ENCODE assay signal across 21 cellular contexts in genomic region chr4:53489279-53489889, GRCh38.
DNase-seq lines count a peak whose midpoint lies in the region; ATAC-seq, FAIRE-seq and TF ChIP-seq lines count a peak whose summit lies in the region.
"Had no signal": no experiment of that assay in that cellular context is flagged by ENCODE, and none has a peak within 500 bp of the region (broad histone marks: within the 10 kb centered on the region; RNA-seq: fewer than 3 reads in every experiment).

No MANE protein-coding gene starts in this region.

- no peak for FAIRE-seq in H54 (lab: Jason Lieb, UNC)

- DNase-seq in HCEC 1CT (peak; percentile 61), RWPE1 (ENCODE audit: low spot score) (peak; percentile 15), osteoblast (ENCODE audit: insufficient read length, low spot score, missing footprints) (no peak), 8988T (no peak), H54 (ENCODE audit: insufficient read length, low spot score) (no peak), NCI-H187 treated with DMSO at 0.1 percent for 48 hours (lab: John Stamatoyannopoulos, UW) (no peak)
- DNase-seq: activated CD4-positive, alpha-beta T cell treated with anti-CD3 and anti-CD28 coated beads for 4 hours; activated naive CD4-positive, alpha-beta T cell treated with anti-CD3 and anti-CD28 coated beads, Interleukin-2, amount 50 U/mL, for 16 hours; DMS53; effector memory CD8-positive, alpha-beta T cell; glutamatergic neuron; islet precursor cell; MM.1S; retina; SIG-M5; T-helper 9 cell; testis had no signal

- H3K79me2 ChIP-seq in osteoblast (ENCODE audit: insufficient read depth, low read length) = no peaks in the 10 kb centered on the region

- no peaks in the 10 kb centered on the region for H3K36me3 ChIP-seq in osteoblast (ENCODE audit: insufficient read depth, low read length)
- H3K36me3 ChIP-seq: cardiac muscle cell, neural progenitor cell had no signal

- peak; percentile 62 for ATAC-seq in esophagus mucosa
- no peak for ATAC-seq in HG03442 (IDR thresholded peaks at IDR 0.05; ENCODE audit: unreplicated experiment)
- ATAC-seq: effector memory CD8-positive, alpha-beta T cell had no signal

- no peaks in the 10 kb centered on the region for H4K20me1 ChIP-seq in osteoblast (ENCODE audit: insufficient read depth, low read length)

- TF ChIP-seq POLR2A in H54 (IDR thresholded peaks at IDR 0.05; ENCODE audit: low read depth, low read length) = no peak

- CTCF ChIA-PET in RWPE1 (lab: Yijun Ruan, JAX) = interaction anchor here (1.2 kb wide), 1 partner anchor 744 kb away, joined by 3 read pairs; no protein-coding TSS in a partner anchor

- POLR2A ChIA-PET in RWPE1 (lab: Yijun Ruan, JAX; ENCODE audit: low non-redundant PET) = no interaction called here

- H3K27me3 ChIP-seq in osteoblast (ENCODE audit: insufficient read depth, low read length) = no peaks in the 10 kb centered on the region
- H3K27me3 ChIP-seq: cardiac muscle cell, neural progenitor cell, testis had no signal

- H3K9me3 ChIP-seq in osteoblast (ENCODE audit: low read depth, low read length) = no peaks in the 10 kb centered on the region
- H3K9me3 ChIP-seq: testis had no signal

- TF ChIP-seq CTCF in RWPE1 (conservative IDR thresholded peaks at IDR 0.05; ENCODE audit: low read depth) (no peak), osteoblast (IDR thresholded peaks at IDR 0.05; ENCODE audit: extremely low read depth, low read depth, low read length) (no peak)

- peaks cover 30% of the 10 kb centered on the region for H3K4me1 ChIP-seq in osteoblast (ENCODE audit: insufficient read depth, low read length)
- H3K4me1 ChIP-seq: neural progenitor cell had no signal

- H3K27ac ChIP-seq in RWPE1 (no peak overlapping the region), osteoblast (ENCODE audit: low read depth, low read length) (peak overlapping the region; percentile 74)
- H3K27ac ChIP-seq: cardiac muscle cell, neural progenitor cell, testis had no signal

- no peak overlapping the region for H2AFZ ChIP-seq in osteoblast (ENCODE audit: low read length)
- H2AFZ ChIP-seq: neural progenitor cell had no signal

- H3K4me3 ChIP-seq in osteoblast (ENCODE audit: insufficient read depth, low read length) = no peak overlapping the region
- H3K4me3 ChIP-seq: cardiac muscle cell, neural progenitor cell, testis had no signal

- H3K4me2 ChIP-seq in osteoblast (ENCODE audit: insufficient read depth, low read length) = no peak overlapping the region
- H3K4me2 ChIP-seq: neural progenitor cell had no signal

Comparison
In these comparisons a context has a peak if more than half of its experiments do, and no peak if none do; other contexts are left out.
1. DNase-seq: peak in HCEC 1CT (single experiment) and RWPE1 (single experiment); none in osteoblast (single experiment), 8988T (single experiment), H54 (single experiment) and NCI-H187 treated with DMSO at 0.1 percent for 48 hours (single experiment).